ENCODE assay signal across 16 cellular contexts in genomic region chr7:73134866-73135265, GRCh38. TPM values are rescaled to one million over a fixed set of nuclear protein-coding genes. Genes with fewer than 3 reads are reported as not detected.
"Had no signal": no experiment of that assay in that cellular context is flagged by ENCODE, and none has a peak within 500 bp of the region (broad histone marks: within the 10 kb centered on the region; RNA-seq: fewer than 3 reads in every experiment).

No MANE protein-coding gene starts in this region.

RNA-seq across cellular contexts. Expression of gene SPDYE9, which starts 49.0 kb away (rescaled TPM):
- total RNA-seq: cerebellum, colonic mucosa, dermis blood vessel endothelial cell, epithelial cell of proximal tubule, lower leg skin, mesenteric fat pad, mononuclear cell, natural killer cell, pancreas, progenitor cell of endocrine pancreas, renal cortical epithelial cell, right lobe of liver, skeletal muscle tissue, suprapubic skin, thyroid gland had no signal
- polyA plus RNA-seq: mammary epithelial cell, pancreas had no signal
